In genomic region chr5:139966856-139967255, GRCh38 we compare ENCODE assay signal across 15 cellular contexts.
DNase-seq lines count a peak whose midpoint lies in the region; ATAC-seq and TF ChIP-seq lines count a peak whose summit lies in the region.
"Had no signal": no experiment of that assay in that cellular context is flagged by ENCODE, and none has a peak within 500 bp of the region (broad histone marks: within the 10 kb centered on the region; RNA-seq: fewer than 3 reads in every experiment).

No MANE protein-coding gene starts in this region.

- CTCF ChIA-PET in activated CD8-positive, alpha-beta memory T cell treated with anti-CD3 and anti-CD28 coated beads, Interleukin-2, amount 10 ng/mL, durations not matched to agents 7 days and 5 days (lab: Charles Lee) = interaction anchor here (1.4 to 6.5 kb wide), 4 partner anchors 10 to 189 kb away, joined by 3 to 195 read pairs (median 59); no protein-coding TSS in a partner anchor

- peaks cover 55% of the 10 kb centered on the region for H3K27me3 ChIP-seq in endodermal cell (ENCODE audit: control insufficient read depth, insufficient read depth, low read length, poor library complexity, severe bottlenecking)
- H3K27me3 ChIP-seq in upper lobe of right lung = no peaks in the 10 kb centered on the region
- H3K27me3 ChIP-seq: BLaER1 treated with 17β-estradiol and CSF1 and Interleukin-3, amounts not matched to agents 10 nM and 100 nM had no signal

- ATAC-seq in activated CD8-positive, alpha-beta memory T cell treated with anti-CD3 and anti-CD28 coated beads, Interleukin-2, amount 10 ng/mL, durations not matched to agents 7 days and 5 days = no peak
- ATAC-seq in upper lobe of right lung = no peak
- ATAC-seq in HG02885 (IDR thresholded peaks at IDR 0.05; ENCODE audit: poor library complexity, unreplicated experiment) = no peak
- ATAC-seq: GM12878, HepG2 had no signal

- H3K9ac ChIP-seq in endodermal cell (ENCODE audit: extremely low read depth, low read length, poor library complexity, severe bottlenecking) = no peak overlapping the region
- H3K9ac ChIP-seq: BLaER1 treated with 17β-estradiol and CSF1 and Interleukin-3, amounts not matched to agents 10 nM and 100 nM had no signal

- 86 to 100% methylated on average over 2 to 4 of the region's 4 CpGs for WGBS in endodermal cell (ENCODE audit: insufficient coverage in 1 of 2, insufficient read length in 1 of 2), 2 experiments

- H3K4me3 ChIP-seq in endodermal cell (ENCODE audit: low read length) (no peak overlapping the region), upper lobe of right lung (no peak overlapping the region)
- H3K4me3 ChIP-seq: BLaER1 treated with 17β-estradiol and CSF1 and Interleukin-3, amounts not matched to agents 10 nM and 100 nM; GM12878 had no signal

- H3K27ac Mint-ChIP-seq in activated CD8-positive, alpha-beta memory T cell treated with anti-CD3 and anti-CD28 coated beads, Interleukin-2, amount 10 ng/mL, durations not matched to agents 7 days and 5 days = no peak overlapping the region
- no peak overlapping the region for H3K27ac Mint-ChIP-seq in endodermal cell

- no peaks in the 10 kb centered on the region for H3K9me3 Mint-ChIP-seq in activated CD8-positive, alpha-beta memory T cell treated with anti-CD3 and anti-CD28 coated beads, Interleukin-2, amount 10 ng/mL, durations not matched to agents 7 days and 5 days (ENCODE audit: low read depth)
- H3K9me3 Mint-ChIP-seq in endodermal cell = no peaks in the 10 kb centered on the region

- peak; percentile 28 for DNase-seq in activated CD8-positive, alpha-beta memory T cell treated with anti-CD3 and anti-CD28 coated beads, Interleukin-2, amount 10 ng/mL, durations not matched to agents 7 days and 5 days
- DNase-seq in activated CD8-positive, alpha-beta memory T cell treated with anti-CD3 and anti-CD28 coated beads, Interleukin-2, amount 50 U/mL, for 4 hours = no peak
- DNase-seq in endodermal cell (peak; percentile 20), mucosa of gallbladder (ENCODE audit: low spot score) (peak; percentile 6), upper lobe of right lung (peak; percentile 41), 8988T (no peak), NCI-H2107 treated with DMSO at 0.1 percent for 48 hours (lab: John Stamatoyannopoulos, UW; ENCODE audit: unreplicated experiment) (no peak)
- DNase-seq: AML-193; CD4-positive, CD25-positive, alpha-beta regulatory T cell; DMS 273 treated with DMSO at 0.1 percent for 48 hours had no signal

- H3K4me1 ChIP-seq in endodermal cell (ENCODE audit: control insufficient read depth, insufficient read depth, low read length) (no peaks in the 10 kb centered on the region), upper lobe of right lung (peaks cover 6% of the 10 kb centered on the region)

- H3K27me3 Mint-ChIP-seq in activated CD8-positive, alpha-beta memory T cell treated with anti-CD3 and anti-CD28 coated beads, Interleukin-2, amount 10 ng/mL, durations not matched to agents 7 days and 5 days = peaks cover 26% of the 10 kb centered on the region
- H3K27me3 Mint-ChIP-seq in endodermal cell (ENCODE audit: insufficient read depth) = peaks cover 61% of the 10 kb centered on the region

- H3K36me3 Mint-ChIP-seq in activated CD8-positive, alpha-beta memory T cell treated with anti-CD3 and anti-CD28 coated beads, Interleukin-2, amount 10 ng/mL, durations not matched to agents 7 days and 5 days = no peaks in the 10 kb centered on the region
- no peaks in the 10 kb centered on the region for H3K36me3 Mint-ChIP-seq in endodermal cell (ENCODE audit: low read depth)
- H3K36me3 Mint-ChIP-seq: CD4-positive, CD25-positive, alpha-beta regulatory T cell had no signal

- H3K4me3 Mint-ChIP-seq in activated CD8-positive, alpha-beta memory T cell treated with anti-CD3 and anti-CD28 coated beads, Interleukin-2, amount 10 ng/mL, durations not matched to agents 7 days and 5 days = no peak overlapping the region
- no peak overlapping the region for H3K4me3 Mint-ChIP-seq in endodermal cell
- H3K4me3 Mint-ChIP-seq: CD4-positive, CD25-positive, alpha-beta regulatory T cell had no signal

- no peak for TF ChIP-seq CTCF in endodermal cell (conservative IDR thresholded peaks at IDR 0.05)
- TF ChIP-seq CTCF in upper lobe of right lung (IDR thresholded peaks at IDR 0.05) = no peak

- H3K27ac ChIP-seq in endodermal cell (ENCODE audit: low read depth, low read length) (no peak overlapping the region), upper lobe of right lung (no peak overlapping the region)
- H3K27ac ChIP-seq: 22Rv1; BLaER1 treated with 17β-estradiol and CSF1 and Interleukin-3, amounts not matched to agents 10 nM and 100 nM had no signal

- H3K36me3 ChIP-seq in endodermal cell (ENCODE audit: control insufficient read depth, insufficient read depth, low read length) (no peaks in the 10 kb centered on the region), upper lobe of right lung (no peaks in the 10 kb centered on the region)
- H3K36me3 ChIP-seq: BLaER1 treated with 17β-estradiol and CSF1 and Interleukin-3, amounts not matched to agents 10 nM and 100 nM had no signal

- no peaks in the 10 kb centered on the region for H3K4me1 Mint-ChIP-seq in activated CD8-positive, alpha-beta memory T cell treated with anti-CD3 and anti-CD28 coated beads, Interleukin-2, amount 10 ng/mL, durations not matched to agents 7 days and 5 days
- H3K4me1 Mint-ChIP-seq in endodermal cell = peaks cover 3% of the 10 kb centered on the region
- H3K4me1 Mint-ChIP-seq: CD4-positive, CD25-positive, alpha-beta regulatory T cell had no signal

- intact Hi-C loops in upper lobe of right lung (cut with DNase I) = no loop called here

- H3K9me3 ChIP-seq in endodermal cell (ENCODE audit: control insufficient read depth, low read length) (no peaks in the 10 kb centered on the region), upper lobe of right lung (no peaks in the 10 kb centered on the region)
- H3K9me3 ChIP-seq: BLaER1 treated with 17β-estradiol and CSF1 and Interleukin-3, amounts not matched to agents 10 nM and 100 nM had no signal

Comparison
In these comparisons a context has a peak if more than half of its experiments do, and no peak if none do; other contexts are left out.
1. DNase-seq: peak in activated CD8-positive, alpha-beta memory T cell treated with anti-CD3 and anti-CD28 coated beads, Interleukin-2, amount 10 ng/mL, durations not matched to agents 7 days and 5 days (single experiment), endodermal cell (single experiment), mucosa of gallbladder (single experiment) and upper lobe of right lung (single experiment); none in activated CD8-positive, alpha-beta memory T cell treated with anti-CD3 and anti-CD28 coated beads, Interleukin-2, amount 50 U/mL, for 4 hours (single experiment), 8988T (single experiment) and NCI-H2107 treated with DMSO at 0.1 percent for 48 hours (single experiment).